Comparison of ENCODE assay signal across 11 cellular contexts in the genomic region with DNA sequence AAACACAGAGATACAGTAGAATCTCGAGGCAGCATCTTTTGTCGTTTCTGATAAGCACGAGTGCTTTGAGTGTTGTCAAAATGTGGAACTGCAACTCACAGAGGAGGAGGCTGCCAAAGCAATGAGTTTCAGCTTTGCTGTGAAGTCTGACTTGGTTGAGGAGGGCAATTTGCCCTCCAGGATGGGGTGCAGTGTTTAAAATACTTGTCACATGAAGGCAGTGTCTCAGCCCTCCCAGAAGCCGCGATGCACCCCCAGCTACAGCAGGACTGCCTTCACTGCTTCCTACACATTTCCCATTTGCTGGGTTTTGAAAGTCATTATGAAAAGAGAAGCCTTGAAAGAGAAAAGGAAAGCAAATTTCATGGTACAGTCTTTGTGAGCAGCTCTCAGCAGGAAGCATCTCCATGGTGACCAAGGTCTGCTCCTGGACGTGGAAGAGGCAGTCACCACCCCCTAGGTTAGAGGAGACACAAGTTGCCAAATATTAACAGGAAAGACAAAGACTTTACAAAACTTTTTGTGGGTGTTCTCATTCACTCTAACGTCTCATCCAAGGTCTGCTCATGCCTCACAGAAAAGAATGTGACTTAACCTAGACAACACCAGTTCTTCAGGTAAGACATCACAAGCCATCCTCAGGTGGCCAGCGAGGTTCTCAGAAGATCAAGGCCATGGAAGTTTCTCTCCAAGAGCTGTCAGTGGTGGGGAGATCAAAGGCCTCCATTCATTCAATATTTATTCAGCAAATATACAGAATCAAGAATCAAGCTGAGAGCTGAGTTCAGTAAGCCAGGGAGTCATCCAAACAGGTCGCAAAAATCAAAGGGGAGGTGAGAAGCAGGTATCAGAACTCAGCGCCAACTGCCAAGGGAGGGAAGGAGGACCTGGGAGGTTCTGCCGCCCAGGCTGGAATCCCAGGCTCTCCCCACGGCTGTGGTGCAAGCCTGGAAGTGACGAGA.
DNase-seq lines count a peak whose midpoint lies in the region; ATAC-seq and TF ChIP-seq lines count a peak whose summit lies in the region.
"Had no signal": no experiment of that assay in that cellular context is flagged by ENCODE, and none has a peak within 500 bp of the region (broad histone marks: within the 10 kb centered on the region; RNA-seq: fewer than 3 reads in every experiment).

No MANE protein-coding gene starts in this region.

- H3K9me3 ChIP-seq in MM.1S (replicated peaks; ENCODE audit: insufficient read depth, low read length), result no peaks in the 10 kb centered on the region

- no peaks in the 10 kb centered on the region for H3F3A ChIP-seq in MM.1S (ENCODE audit: insufficient read depth, low read length)

- H3K79me2 ChIP-seq in MM.1S (ENCODE audit: low read length), result no peaks in the 10 kb centered on the region

- H3K9me2 ChIP-seq in MM.1S (replicated peaks; ENCODE audit: insufficient read depth, low read length), result no peaks in the 10 kb centered on the region

- H3K27me3 ChIP-seq in MM.1S (replicated peaks; ENCODE audit: insufficient read depth, low read length), result no peaks in the 10 kb centered on the region
- no peaks in the 10 kb centered on the region for H3K27me3 ChIP-seq in dorsolateral prefrontal cortex

- H3K4me1 ChIP-seq in MM.1S (ENCODE audit: low read length), result no peaks in the 10 kb centered on the region

- H3K36me3 ChIP-seq in MM.1S (replicated peaks; ENCODE audit: insufficient read depth, low read length), result no peaks in the 10 kb centered on the region
- H3K36me3 ChIP-seq: WERI-Rb-1 had no signal

- TF ChIP-seq CTCF in MM.1S (IDR thresholded peaks at IDR 0.05; ENCODE audit: low read length) (no peak), dorsolateral prefrontal cortex (IDR thresholded peaks at IDR 0.05 in 54 of 56, conservative IDR thresholded peaks at IDR 0.05 in 2 of 56; ENCODE audit: low read depth in 1 of 56, partially characterized antibody in 56 of 56) (no peak)

- H4K20me1 ChIP-seq in MM.1S (ENCODE audit: insufficient read depth, low read length), result no peaks in the 10 kb centered on the region

- intact Hi-C loops in dorsolateral prefrontal cortex (cut with DNase I), result no loop called here

- H3K27ac ChIP-seq in MM.1S (ENCODE audit: low read length) (peak overlapping the region; percentile 54), dorsolateral prefrontal cortex (peak overlapping the region in 23 of 59 donors; percentile 20 to 80 (median 51))
- H3K27ac ChIP-seq: WERI-Rb-1 had no signal

- H2AFZ ChIP-seq in MM.1S (ENCODE audit: low read length), result no peak overlapping the region

- H3K4me2 ChIP-seq in MM.1S (ENCODE audit: low read depth, low read length), result peak overlapping the region; percentile 16; the same call in 1 of the 2 replicates

- H3K4me3 ChIP-seq in MM.1S (ENCODE audit: low read length) (no peak overlapping the region), dorsolateral prefrontal cortex (no peak overlapping the region)

- H3K9ac ChIP-seq in MM.1S (ENCODE audit: low read length), result no peak overlapping the region

- ATAC-seq in GM18873 (IDR thresholded peaks at IDR 0.05; ENCODE audit: low FRiP score, unreplicated experiment), result peak; percentile 85
- ATAC-seq in HG02759 (IDR thresholded peaks at IDR 0.05; ENCODE audit: unreplicated experiment), result peak; percentile 84

- DNase-seq in COR-L47 (lab: John Stamatoyannopoulos, UW) (peak; percentile 32), MM.1S (peak; percentile 23), DMS114 treated with DMSO at 0.1 percent for 48 hours (lab: John Stamatoyannopoulos, UW; ENCODE audit: unreplicated experiment) (no peak), dorsolateral prefrontal cortex (no peak), amniotic stem cell (lab: John Stamatoyannopoulos, UW) (no peak), NCI-H82 treated with DMSO at 0.1 percent for 48 hours (lab: John Stamatoyannopoulos, UW; ENCODE audit: unreplicated experiment) (no peak)
- DNase-seq: DMS53, KG1, WERI-Rb-1 had no signal

Comparison
In these comparisons a context has a peak if more than half of its experiments do, and no peak if none do; other contexts are left out.
1. DNase-seq: peak in COR-L47 (single experiment) and MM.1S (single experiment); none in DMS114 treated with DMSO at 0.1 percent for 48 hours (single experiment), dorsolateral prefrontal cortex (0 of 10), amniotic stem cell (single experiment) and NCI-H82 treated with DMSO at 0.1 percent for 48 hours (single experiment).